23 cellular contexts compared by ENCODE assay signal in the genomic region with DNA sequence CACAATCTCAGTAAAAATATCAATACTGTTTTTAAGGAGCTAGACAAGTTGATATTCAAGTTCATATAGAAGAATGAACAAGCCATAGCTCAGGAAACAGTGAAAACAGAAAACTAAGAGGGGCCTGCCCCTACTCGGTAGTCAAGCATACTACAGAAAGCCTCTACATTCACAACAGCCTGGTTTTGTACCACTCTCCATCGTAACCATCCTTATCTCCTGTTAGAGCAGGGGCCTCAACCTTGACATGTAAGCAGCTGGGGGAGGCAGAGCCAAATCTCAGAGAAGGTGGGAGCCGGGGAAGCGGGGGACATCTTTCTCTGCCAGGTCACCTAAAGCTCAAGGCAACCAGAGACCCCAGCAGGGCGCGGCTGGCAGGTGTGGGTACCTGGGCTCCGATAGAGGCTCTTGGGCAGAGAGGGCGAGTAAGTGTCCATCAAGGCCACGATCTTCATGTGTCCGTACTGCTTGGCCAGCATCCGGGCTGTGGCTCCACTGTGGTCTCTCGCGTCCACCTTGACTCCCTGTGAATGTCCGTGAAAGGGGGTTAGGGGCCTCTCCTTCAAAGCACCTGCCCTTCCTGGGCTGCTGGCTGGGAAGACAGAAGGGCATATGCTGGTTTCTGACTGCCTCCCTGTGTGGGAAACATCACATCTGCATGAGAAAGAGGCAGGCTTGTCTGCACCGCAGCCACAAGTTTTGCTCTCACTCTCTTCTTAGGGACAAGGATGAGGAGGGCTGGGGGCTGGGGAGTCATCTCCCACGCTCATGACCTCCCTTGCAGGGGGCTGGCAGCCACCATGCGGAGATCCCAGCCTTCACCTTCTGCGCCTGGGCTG. TPM values are rescaled to one million over a fixed set of nuclear protein-coding genes. Genes with fewer than 3 reads are reported as not detected.
"Had no signal": no experiment of that assay in that cellular context is flagged by ENCODE, and none has a peak within 500 bp of the region (broad histone marks: within the 10 kb centered on the region; RNA-seq: fewer than 3 reads in every experiment).

No MANE protein-coding gene starts in this region.

- H3K27me3 Mint-ChIP-seq: activated naive CD8-positive, alpha-beta T cell treated with anti-CD3 and anti-CD28 coated beads, Interleukin-2, amount 10 ng/mL, durations not matched to agents 7 days and 5 days; activated T-cell treated with anti-CD3 and anti-CD28 coated beads, Interleukin-2, amount 50 U/mL, for 24 hours had no signal

- H3K4me3 Mint-ChIP-seq: activated naive CD8-positive, alpha-beta T cell treated with anti-CD3 and anti-CD28 coated beads, Interleukin-2, amount 10 ng/mL, durations not matched to agents 7 days and 5 days; activated T-cell treated with anti-CD3 and anti-CD28 coated beads, Interleukin-2, amount 50 U/mL, for 24 hours; natural killer cell had no signal

- H3K9me3 Mint-ChIP-seq: activated naive CD8-positive, alpha-beta T cell treated with anti-CD3 and anti-CD28 coated beads, Interleukin-2, amount 10 ng/mL, durations not matched to agents 7 days and 5 days; activated T-cell treated with anti-CD3 and anti-CD28 coated beads, Interleukin-2, amount 50 U/mL, for 24 hours; activated T-helper 2 cell treated with anti-CD3 and anti-CD28 coated beads, Interferon-gamma antibody, Interleukin-2, Interleukin-4, amounts not matched to agents 10 μg/mL and 5 μg/mL and 100 μg/mL, durations not matched to agents 14 hours and 24 hours and 36 hours; natural killer cell had no signal

- ATAC-seq: heart left ventricle, left ventricle myocardium superior, natural killer cell had no signal

- H3K27me3 ChIP-seq: heart left ventricle, neutrophil, right lobe of liver, stomach, suprapubic skin, tibial nerve had no signal

- H3K4me1 ChIP-seq: heart left ventricle, right lobe of liver, stomach, suprapubic skin, tibial nerve had no signal

- H3K27ac ChIP-seq: epithelial cell of prostate, heart left ventricle, neutrophil, right lobe of liver, skin epidermis, stomach, suprapubic skin, tibial nerve had no signal

- DNase-seq: activated CD8-positive, alpha-beta memory T cell treated with anti-CD3 and anti-CD28 coated beads for 24 hours; activated CD8-positive, alpha-beta memory T cell treated with anti-CD3 and anti-CD28 coated beads, Interleukin-2, amount 50 U/mL, for 4 hours; activated naive CD4-positive, alpha-beta T cell; activated naive CD8-positive, alpha-beta T cell treated with anti-CD3 and anti-CD28 coated beads, Interleukin-2, amount 10 ng/mL, durations not matched to agents 7 days and 5 days; activated T-cell treated with anti-CD3 and anti-CD28 coated beads, Interleukin-2, amount 50 U/mL, for 24 hours; amniotic stem cell; cerebellar nuclear complex; cortex of kidney; heart left ventricle; left ventricle myocardium superior; midbrain; natural killer cell; right lobe of liver; stimulated activated CD4-positive, alpha-beta T cell treated with anti-CD3 and anti-CD28 coated beads, Interleukin-1b, Interleukin-23, amount 100 ng/mL, for 48 hours; stomach; T-helper 9 cell had no signal

- H3K4me1 Mint-ChIP-seq: activated naive CD8-positive, alpha-beta T cell treated with anti-CD3 and anti-CD28 coated beads, Interleukin-2, amount 10 ng/mL, durations not matched to agents 7 days and 5 days; natural killer cell had no signal

- H3K4me3 ChIP-seq: heart left ventricle, right lobe of liver, skin epidermis, stomach, suprapubic skin, tibial nerve had no signal

- H3K9me3 ChIP-seq: heart left ventricle, neutrophil, right lobe of liver, stomach, suprapubic skin, tibial nerve had no signal

- H3K27ac Mint-ChIP-seq: activated naive CD8-positive, alpha-beta T cell treated with anti-CD3 and anti-CD28 coated beads, Interleukin-2, amount 10 ng/mL, durations not matched to agents 7 days and 5 days; activated T-helper 2 cell treated with anti-CD3 and anti-CD28 coated beads, Interferon-gamma antibody, Interleukin-2, Interleukin-4, amounts not matched to agents 10 μg/mL and 5 μg/mL and 100 μg/mL, durations not matched to agents 14 hours and 24 hours and 36 hours; natural killer cell had no signal

- H3K36me3 Mint-ChIP-seq: natural killer cell had no signal

RNA-seq across cellular contexts. Expression of a gene that starts 20.5 kb away (rescaled TPM):
- total RNA-seq: T-helper 1 cell treated with Interleukin-12 subunit alpha and Interleukin-12 subunit beta and Interleukin-4 antibody, amounts not matched to agents 30 ng/mL and 1 ng/mL, for 36 hours had no signal
